18 cellular contexts compared by ENCODE assay signal in genomic region chr7:7829667-7830066, GRCh38.
DNase-seq lines count a peak whose midpoint lies in the region; ATAC-seq, FAIRE-seq and TF ChIP-seq lines count a peak whose summit lies in the region.
"Had no signal": no experiment of that assay in that cellular context is flagged by ENCODE, and none has a peak within 500 bp of the region (broad histone marks: within the 10 kb centered on the region; RNA-seq: fewer than 3 reads in every experiment).

No MANE protein-coding gene starts in this region.

- H3K9ac ChIP-seq in HepG2 (ENCODE audit: insufficient read depth, low read depth, low read length) (no peak overlapping the region), mammary epithelial cell (ENCODE audit: insufficient read depth, low read length) (no peak overlapping the region), mesendoderm (ENCODE audit: low read length) (no peak overlapping the region)

- H3K4me1 ChIP-seq in right lobe of liver (peaks cover 0 to 10% (median 0%) of the 10 kb centered on the region in 4 donors), HepG2 (ENCODE audit: insufficient read depth, low read length) (peaks cover 28% of the 10 kb centered on the region), mammary epithelial cell (ENCODE audit: insufficient read depth, low read length) (peaks cover 11% of the 10 kb centered on the region), mesendoderm (ENCODE audit: control insufficient read depth, low read depth, low read length) (peaks cover 4% of the 10 kb centered on the region), heart left ventricle (peaks cover 0 to 6% (median 0%) of the 10 kb centered on the region in 12 donors)
- H3K4me1 ChIP-seq: Peyer's patch had no signal

- H3K56ac ChIP-seq in mesendoderm (ENCODE audit: low read length) = no peak overlapping the region

- no peak overlapping the region for H4K8ac ChIP-seq in mesendoderm (ENCODE audit: low read depth, low read length)

- POLR2A ChIA-PET in HepG2 (lab: Yijun Ruan, JAX) = no interaction called here

- WGBS in right lobe of liver (ENCODE audit: insufficient coverage, low coverage, low lambda C conversion rate, missing lambda C conversion rate) = 90% methylated on average over 2 of the region's 2 CpGs
- 92% methylated on average over 2 of the region's 2 CpGs for WGBS in HepG2 (ENCODE audit: low lambda C conversion rate)
- WGBS in mammary epithelial cell (ENCODE audit: low coverage, missing lambda C conversion rate) = 100% methylated on average over 2 of the region's 2 CpGs
- WGBS in mesendoderm (ENCODE audit: extremely low coverage, insufficient coverage, low lambda C conversion rate) = no CpG with 5 or more reads among the region's 2 CpGs
- WGBS in heart left ventricle, 4 donors = 93 to 97% (median 95%) methylated on average over 2 of the region's 2 CpGs

- H3K4ac ChIP-seq in mesendoderm (ENCODE audit: low read depth, low read length) = no peak overlapping the region

- no peak overlapping the region for H2BK5ac ChIP-seq in mesendoderm (ENCODE audit: low read length)

- H3K9me3 ChIP-seq in right lobe of liver (no peaks in the 10 kb centered on the region), HepG2 (ENCODE audit: low read length) (no peaks in the 10 kb centered on the region), mammary epithelial cell (replicated peaks; ENCODE audit: insufficient read depth, low read length) (no peaks in the 10 kb centered on the region), heart left ventricle (peaks cover 0 to 6% (median 0%) of the 10 kb centered on the region in 12 donors)
- H3K9me3 ChIP-seq: esophagus squamous epithelium, neutrophil, Peyer's patch had no signal

- no peak overlapping the region for H2AK5ac ChIP-seq in mesendoderm (ENCODE audit: low read length)

- H2BK15ac ChIP-seq in mesendoderm (replicated peaks; ENCODE audit: low read depth) = no peak overlapping the region

- FAIRE-seq in HepG2 (lab: Jason Lieb, UNC) = no peak

- no peaks in the 10 kb centered on the region for H3K27me3 ChIP-seq in right lobe of liver
- no peaks in the 10 kb centered on the region for H3K27me3 ChIP-seq in HepG2 (ENCODE audit: control insufficient read depth in 1 of 2, insufficient read depth in 2 of 2, low read length in 2 of 2)
- H3K27me3 ChIP-seq in mammary epithelial cell (ENCODE audit: insufficient read depth, low read length) = no peaks in the 10 kb centered on the region
- no peaks in the 10 kb centered on the region for H3K27me3 ChIP-seq in mesendoderm (ENCODE audit: insufficient read depth, low read length, poor library complexity)
- H3K27me3 ChIP-seq in heart left ventricle = no peaks in the 10 kb centered on the region
- H3K27me3 ChIP-seq: cardiac muscle cell, esophagus squamous epithelium, neutrophil, Peyer's patch had no signal

- H2AFZ ChIP-seq in HepG2 (ENCODE audit: low read length) (no peak overlapping the region), mammary epithelial cell (ENCODE audit: low read depth, low read length) (no peak overlapping the region)

- intact Hi-C loops in right lobe of liver (cut with DNase I) (no loop called here), HepG2 (cut with micrococcal nuclease; ENCODE audit: unreplicated experiment) (no loop called here), mammary epithelial cell (cut with micrococcal nuclease) (no loop called here), heart left ventricle (cut with DNase I) (no loop called here)

- no peak for DNase-seq in right lobe of liver
- no peak for DNase-seq in HepG2 (ENCODE audit: low spot score)
- DNase-seq in mammary epithelial cell = peak; percentile 60
- peak; percentile 38 for DNase-seq in mesendoderm
- DNase-seq in NCI-H1694 (lab: John Stamatoyannopoulos, UW) = no peak
- no peak for DNase-seq in activated CD8-positive, alpha-beta memory T cell treated with anti-CD3 and anti-CD28 coated beads for 24 hours
- no peak for DNase-seq in AG08396 (ENCODE audit: low spot score)
- DNase-seq in heart left ventricle = no peak
- DNase-seq: activated CD4-positive, alpha-beta T cell treated with anti-CD3 and anti-CD28 coated beads, Interleukin-2, amount 10 ng/mL, durations not matched to agents 7 days and 5 days; activated naive CD8-positive, alpha-beta T cell treated with anti-CD3 and anti-CD28 coated beads for 36 hours; esophagus squamous epithelium; glutamatergic neuron; HFFc6; NCI-H2171; Peyer's patch; stimulated activated CD4-positive, alpha-beta T cell treated with anti-CD3 and anti-CD28 coated beads, Interleukin-2, amount 100 ng/mL, for 48 hours had no signal

- no peak overlapping the region for H3K4me3 ChIP-seq in right lobe of liver
- H3K4me3 ChIP-seq in HepG2 (replicated peaks in 1 of 3; ENCODE audit: insufficient read depth in 1 of 3, low read depth in 2 of 3, low read length in 3 of 3) = no peak overlapping the region
- H3K4me3 ChIP-seq in mammary epithelial cell (replicated peaks in 1 of 3; ENCODE audit: insufficient read depth in 1 of 3, low read depth in 2 of 3, low read length in 3 of 3) = no peak overlapping the region
- no peak overlapping the region for H3K4me3 ChIP-seq in mesendoderm (ENCODE audit: low read length)
- H3K4me3 ChIP-seq in heart left ventricle = no peak overlapping the region
- H3K4me3 ChIP-seq: cardiac muscle cell, esophagus squamous epithelium, Peyer's patch had no signal

- H3K36me3 ChIP-seq in right lobe of liver (no peaks in the 10 kb centered on the region), HepG2 (replicated peaks in 1 of 2; ENCODE audit: control insufficient read depth in 1 of 2, insufficient read depth in 2 of 2, low read length in 2 of 2) (no peaks in the 10 kb centered on the region), mammary epithelial cell (ENCODE audit: insufficient read depth, low read length) (no peaks in the 10 kb centered on the region), mesendoderm (ENCODE audit: control insufficient read depth, insufficient read depth, low read length) (no peaks in the 10 kb centered on the region), heart left ventricle (no peaks in the 10 kb centered on the region)
- H3K36me3 ChIP-seq: cardiac muscle cell, esophagus squamous epithelium, neutrophil, Peyer's patch had no signal

- H3K27ac ChIP-seq in right lobe of liver (peak overlapping the region in 2 of 3 donors; percentile 42 to 61), HepG2 (ENCODE audit: extremely low read length, insufficient read depth, low read length) (no peak overlapping the region), mammary epithelial cell (ENCODE audit: insufficient read depth, low read depth, low read length) (no peak overlapping the region), mesendoderm (ENCODE audit: low read depth, low read length) (no peak overlapping the region), heart left ventricle (no peak overlapping the region)
- H3K27ac ChIP-seq: cardiac muscle cell, esophagus squamous epithelium, neutrophil, Peyer's patch had no signal

- H3K79me1 ChIP-seq in mesendoderm (ENCODE audit: low read length) = no peaks in the 10 kb centered on the region

- dilution Hi-C loops in mammary epithelial cell (cut with HindIII; ENCODE audit: low sequenced_read_pairs) = no loop called here

- no peak overlapping the region for H3K4me2 ChIP-seq in HepG2 (ENCODE audit: low read depth, low read length)
- peak overlapping the region; percentile 48 for H3K4me2 ChIP-seq in mammary epithelial cell (ENCODE audit: insufficient read depth, low read depth, low read length)
- no peak overlapping the region for H3K4me2 ChIP-seq in mesendoderm (ENCODE audit: low read length)

- TF ChIP-seq CTCF in right lobe of liver (IDR thresholded peaks at IDR 0.05) (no peak), HepG2 (CRISPR knock-in tag; IDR thresholded peaks at IDR 0.05) (no peak), mammary epithelial cell (conservative IDR thresholded peaks at IDR 0.05 in 1 of 2, IDR thresholded peaks at IDR 0.05 in 1 of 2; ENCODE audit: extremely low read depth in 1 of 2, insufficient read depth in 1 of 2, low read depth in 1 of 2, low read length in 2 of 2) (no peak), heart left ventricle (IDR thresholded peaks at IDR 0.05) (no peak)

- H3K79me2 ChIP-seq in HepG2 (ENCODE audit: insufficient read depth, low read length) (no peaks in the 10 kb centered on the region), mammary epithelial cell (ENCODE audit: insufficient read depth, low read length) (no peaks in the 10 kb centered on the region), mesendoderm (ENCODE audit: control insufficient read depth, insufficient read depth, low read length) (no peaks in the 10 kb centered on the region)

- BruUV-seq in HepG2 (replicated peaks; lab: Mats Ljungman, UMichigan) = no TSS peak
- no TSS peak for BruUV-seq in mammary epithelial cell (replicated peaks; lab: Mats Ljungman, UMichigan)

- H4K20me1 ChIP-seq in HepG2 (ENCODE audit: insufficient read depth, low read length) = no peaks in the 10 kb centered on the region
- H4K20me1 ChIP-seq in mammary epithelial cell (ENCODE audit: insufficient read depth, low read length) = no peaks in the 10 kb centered on the region

- H4K5ac ChIP-seq in mesendoderm (ENCODE audit: low read length) = no peak overlapping the region

- TF ChIP-seq POLR2A in right lobe of liver (IDR thresholded peaks at IDR 0.05) (no peak), HepG2 (IDR thresholded peaks at IDR 0.05; ENCODE audit: insufficient read depth in 1 of 2, low read depth in 2 of 2, low read length in 2 of 2) (no peak), heart left ventricle (IDR thresholded peaks at IDR 0.05) (no peak)

- no peak overlapping the region for H3K23ac ChIP-seq in mesendoderm (ENCODE audit: low read length)

- in situ Hi-C loops in HepG2 (cut with HindIII; ENCODE audit: extremely low pct_ligation_motif_present, low pct_unique_long_range_greater_than_20kb) = no loop called here
- in situ Hi-C loops in mammary epithelial cell (cut with MboI; ENCODE audit: low sequenced_read_pairs in 2 of 2) = no loop called here

- no peak overlapping the region for H2BK120ac ChIP-seq in mesendoderm (ENCODE audit: low read depth, low read length)

- peak; percentile 20 to 55 (median 36) for ATAC-seq in right lobe of liver
- no peak; the same call in 2 of the 3 replicates for ATAC-seq in HepG2
- no peak for ATAC-seq in heart left ventricle

- no peak for TF ChIP-seq EP300 in HepG2 (IDR thresholded peaks at IDR 0.05; ENCODE audit: low read depth in 2 of 2, low read length in 2 of 2)
- no peak for TF ChIP-seq EP300 in HepG2 (CRISPR knock-in tag; IDR thresholded peaks at IDR 0.05; ENCODE audit: borderline replicate concordance)

- H3K18ac ChIP-seq in mesendoderm (ENCODE audit: low read length) = no peak overlapping the region

- CTCF ChIA-PET in HepG2 (lab: Yijun Ruan, JAX; ENCODE audit: low intra/inter-chr PET ratio, low total read pairs) (no interaction called here), mammary epithelial cell (lab: Charles Lee; ENCODE audit: low non-redundant PET) (interaction anchor here (0.6 kb wide), 1 partner anchor 148 kb away, joined by 5 read pairs; no protein-coding TSS in a partner anchor)

- no peak for TF ChIP-seq RAD21 in HepG2 (CRISPR knock-in tag; IDR thresholded peaks at IDR 0.05)

TF ChIP-seq in HepG2, 621 proteins besides CTCF, POLR2A, EP300 and RAD21 (continues in another document):
- no peak for TF ChIP-seq THAP7 (CRISPR knock-in tag; IDR thresholded peaks at IDR 0.05)

Comparison
In these comparisons a context has a peak if more than half of its experiments do, and no peak if none do; other contexts are left out.
1. ATAC-seq: peak in right lobe of liver (4 of 4); none in HepG2 (single experiment) and heart left ventricle (0 of 4).
2. H3K27ac ChIP-seq: peak in right lobe of liver (2 of 3); none in HepG2 (single experiment), mammary epithelial cell (single experiment), mesendoderm (single experiment) and heart left ventricle (0 of 12).
3. DNase-seq: peak in mammary epithelial cell (single experiment) and mesendoderm (single experiment); none in right lobe of liver (0 of 3), HepG2 (single experiment), NCI-H1694 (single experiment), activated CD8-positive, alpha-beta memory T cell treated with anti-CD3 and anti-CD28 coated beads for 24 hours (single experiment), AG08396 (single experiment) and heart left ventricle (0 of 5).